ENCODE assay signal across 14 cellular contexts in the genomic region with DNA sequence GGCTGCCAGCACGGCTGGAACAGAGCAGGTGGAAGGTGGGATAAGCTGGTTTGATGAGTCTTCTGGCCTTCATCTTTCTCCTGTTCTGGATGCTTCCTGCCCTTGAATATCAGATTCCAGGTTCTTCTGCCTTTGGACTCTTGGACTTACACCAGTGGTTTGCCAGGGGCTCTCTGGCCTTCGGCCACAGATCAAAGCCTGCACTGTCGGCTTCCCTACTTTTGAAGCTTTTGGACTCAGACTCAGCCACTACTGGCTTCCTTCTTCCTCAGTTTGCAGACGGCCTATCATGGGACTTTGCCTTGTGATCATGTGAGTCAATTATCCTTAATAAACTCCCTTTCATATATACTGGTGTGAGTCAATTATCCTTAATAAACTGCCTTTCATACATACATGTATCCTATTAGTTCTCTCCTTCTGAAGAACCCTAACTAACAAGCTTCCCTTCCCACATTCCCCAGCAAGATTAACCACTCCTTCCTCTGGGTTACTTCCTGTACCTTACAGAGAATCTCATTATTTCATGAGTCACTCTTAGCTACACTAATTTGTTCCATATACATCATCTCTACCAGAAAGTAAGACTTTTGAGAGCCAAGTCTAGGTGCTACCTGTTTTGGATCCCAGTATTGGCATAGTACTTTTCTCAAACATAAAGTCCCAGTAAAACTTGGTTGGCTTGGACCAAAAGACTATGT. TPM values are rescaled to one million over a fixed set of nuclear protein-coding genes. Genes with fewer than 3 reads are reported as not detected.
"Had no signal": no experiment of that assay in that cellular context is flagged by ENCODE, and none has a peak within 500 bp of the region (broad histone marks: within the 10 kb centered on the region; RNA-seq: fewer than 3 reads in every experiment).

No MANE protein-coding gene starts in this region.

- H3K4me1 Mint-ChIP-seq: activated CD4-positive, alpha-beta T cell treated with anti-CD3 and anti-CD28 coated beads, Interleukin-2, amount 10 ng/mL, durations not matched to agents 7 days and 5 days; activated naive CD8-positive, alpha-beta T cell treated with anti-CD3 and anti-CD28 coated beads, Interleukin-2, amount 10 ng/mL, durations not matched to agents 7 days and 5 days; naive thymus-derived CD4-positive, alpha-beta T cell; stimulated activated naive B cell treated with anti-CD40 and anti-IgM and Interleukin-4, amounts not matched to agents 10 μg/mL and 1 μg/mL and 100 μg/mL, for 72 hours had no signal

- H3K4me3 ChIP-seq: left lung, pancreas, transverse colon had no signal

- H3K36me3 Mint-ChIP-seq: activated naive CD8-positive, alpha-beta T cell treated with anti-CD3 and anti-CD28 coated beads, Interleukin-2, amount 10 ng/mL, durations not matched to agents 7 days and 5 days; naive thymus-derived CD4-positive, alpha-beta T cell; stimulated activated naive B cell treated with anti-CD40 and anti-IgM and Interleukin-4, amounts not matched to agents 10 μg/mL and 1 μg/mL and 100 μg/mL, for 72 hours had no signal

- H3K4me1 ChIP-seq: left lung, pancreas, transverse colon had no signal

- H3K27me3 Mint-ChIP-seq: activated CD4-positive, alpha-beta T cell treated with anti-CD3 and anti-CD28 coated beads, Interleukin-2, amount 10 ng/mL, durations not matched to agents 7 days and 5 days; activated naive CD8-positive, alpha-beta T cell treated with anti-CD3 and anti-CD28 coated beads, Interleukin-2, amount 10 ng/mL, durations not matched to agents 7 days and 5 days; stimulated activated naive B cell treated with anti-CD40 and anti-IgM and Interleukin-4, amounts not matched to agents 10 μg/mL and 1 μg/mL and 100 μg/mL, for 72 hours had no signal

- H3K27ac Mint-ChIP-seq: activated CD4-positive, alpha-beta T cell treated with anti-CD3 and anti-CD28 coated beads, Interleukin-2, amount 10 ng/mL, durations not matched to agents 7 days and 5 days; activated naive CD8-positive, alpha-beta T cell treated with anti-CD3 and anti-CD28 coated beads, Interleukin-2, amount 10 ng/mL, durations not matched to agents 7 days and 5 days; naive thymus-derived CD4-positive, alpha-beta T cell; stimulated activated naive B cell treated with anti-CD40 and anti-IgM and Interleukin-4, amounts not matched to agents 10 μg/mL and 1 μg/mL and 100 μg/mL, for 72 hours had no signal

- DNase-seq: activated CD4-positive, alpha-beta T cell treated with anti-CD3 and anti-CD28 coated beads, Interleukin-2, amount 10 ng/mL, durations not matched to agents 7 days and 5 days; activated gamma-delta T cell treated with Interleukin-2 at 50 U/mL for 16 hours; activated naive CD8-positive, alpha-beta T cell treated with anti-CD3 and anti-CD28 coated beads, Interleukin-2, amount 10 ng/mL, durations not matched to agents 7 days and 5 days; cerebellar nuclear complex; effector memory CD4-positive, alpha-beta T cell; islet precursor cell; left lung; naive thymus-derived CD4-positive, alpha-beta T cell; pancreas; stimulated activated CD4-positive, alpha-beta T cell treated with anti-CD3 and anti-CD28 coated beads, Interleukin-2, amount 100 ng/mL, for 48 hours; stimulated activated naive B cell treated with anti-CD40 and anti-IgM and Interleukin-4, amounts not matched to agents 10 μg/mL and 1 μg/mL and 100 μg/mL, for 72 hours; substantia nigra; transverse colon had no signal

- ATAC-seq: left lung; naive thymus-derived CD4-positive, alpha-beta T cell; pancreas; stimulated activated naive B cell treated with anti-CD40 and anti-IgM and Interleukin-4, amounts not matched to agents 10 μg/mL and 1 μg/mL and 100 μg/mL, for 72 hours had no signal

- H3K36me3 ChIP-seq: left lung, pancreas, transverse colon had no signal

- H3K27me3 ChIP-seq: left lung, pancreas, transverse colon had no signal

- H3K9me3 Mint-ChIP-seq: activated CD4-positive, alpha-beta T cell treated with anti-CD3 and anti-CD28 coated beads, Interleukin-2, amount 10 ng/mL, durations not matched to agents 7 days and 5 days; activated naive CD8-positive, alpha-beta T cell treated with anti-CD3 and anti-CD28 coated beads, Interleukin-2, amount 10 ng/mL, durations not matched to agents 7 days and 5 days had no signal

- H3K9me3 ChIP-seq: left lung, pancreas, transverse colon had no signal

- H3K27ac ChIP-seq: left lung, pancreas, transverse colon had no signal

- H3K4me3 Mint-ChIP-seq: activated CD4-positive, alpha-beta T cell treated with anti-CD3 and anti-CD28 coated beads, Interleukin-2, amount 10 ng/mL, durations not matched to agents 7 days and 5 days; activated naive CD8-positive, alpha-beta T cell treated with anti-CD3 and anti-CD28 coated beads, Interleukin-2, amount 10 ng/mL, durations not matched to agents 7 days and 5 days; naive thymus-derived CD4-positive, alpha-beta T cell; stimulated activated naive B cell treated with anti-CD40 and anti-IgM and Interleukin-4, amounts not matched to agents 10 μg/mL and 1 μg/mL and 100 μg/mL, for 72 hours had no signal

RNA-seq across cellular contexts. Expression of a gene that starts 31.3 kb away (rescaled TPM):
- total RNA-seq: activated CD4-positive, alpha-beta T cell treated with anti-CD3 and anti-CD28 coated beads, Interleukin-2, amount 10 ng/mL, durations not matched to agents 7 days and 5 days; activated naive CD8-positive, alpha-beta T cell treated with anti-CD3 and anti-CD28 coated beads, Interleukin-2, amount 10 ng/mL, durations not matched to agents 7 days and 5 days; naive thymus-derived CD4-positive, alpha-beta T cell; T-helper 2 cell treated with Interferon-gamma antibody and Interleukin-4, amounts not matched to agents 100 ng/mL and 5 ng/mL, for 36 hours had no signal
- polyA plus RNA-seq: naive thymus-derived CD4-positive, alpha-beta T cell had no signal
